Comparison of ENCODE assay signal across 9 cellular contexts in genomic region chr7:102602317-102602716, GRCh38. TPM values are rescaled to one million over a fixed set of nuclear protein-coding genes. Genes with fewer than 3 reads are reported as not detected.
"Had no signal": no experiment of that assay in that cellular context is flagged by ENCODE, and none has a peak within 500 bp of the region (broad histone marks: within the 10 kb centered on the region; RNA-seq: fewer than 3 reads in every experiment).

No MANE protein-coding gene starts in this region.

RNA-seq across cellular contexts. Expression of gene SPDYE2B, which starts 47.8 kb away (rescaled TPM):
- total RNA-seq: LHCN-M2, MCF 10A, NCI-H460, OCI-LY7, PC-9, Right ventricle myocardium inferior, RPMI7951, SJCRH30, SK-MEL-5 had no signal

RNA-seq across cellular contexts. Expression of gene SPDYE2, which starts 51.3 kb away (rescaled TPM):
- total RNA-seq: LHCN-M2, MCF 10A, NCI-H460, OCI-LY7, PC-9, Right ventricle myocardium inferior, RPMI7951, SK-MEL-5 had no signal
